19 cellular contexts compared by ENCODE assay signal in the genomic region with DNA sequence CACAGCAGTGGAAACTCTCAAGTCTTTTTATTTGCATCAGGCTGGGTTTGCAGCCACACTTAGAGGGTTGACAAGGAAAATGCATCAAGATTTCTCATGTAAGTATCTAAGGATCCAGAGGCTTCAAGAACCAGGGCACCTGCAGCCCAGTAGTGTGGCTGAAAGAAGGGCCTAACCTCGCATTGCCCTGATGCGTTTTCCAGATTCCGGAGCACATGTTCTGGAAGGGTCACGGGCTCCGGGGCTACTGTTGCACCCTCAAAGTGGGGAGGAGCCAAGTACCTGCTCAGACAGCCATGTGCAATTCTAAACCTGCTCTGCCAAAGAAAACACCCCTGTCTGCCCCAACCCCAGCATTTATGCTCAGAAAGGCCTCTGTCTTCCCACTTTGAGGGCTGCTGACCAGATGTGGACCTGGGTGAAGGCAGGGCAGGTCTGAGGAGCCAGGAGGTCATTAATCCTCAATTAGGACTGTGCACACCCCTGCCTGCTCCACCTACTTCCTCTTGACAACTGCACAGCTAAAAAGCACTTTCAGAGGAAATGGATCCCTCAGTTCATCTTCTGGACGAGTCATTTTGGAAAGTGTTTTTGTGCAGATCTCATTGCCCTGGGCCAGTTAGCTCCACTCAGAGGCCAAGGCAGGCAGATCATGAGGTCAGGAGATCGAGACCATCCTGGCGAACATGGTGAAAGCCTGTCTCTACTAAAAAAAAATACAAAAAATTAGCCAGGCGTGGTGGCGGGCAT.
"Had no signal": no experiment of that assay in that cellular context is flagged by ENCODE, and none has a peak within 500 bp of the region (broad histone marks: within the 10 kb centered on the region; RNA-seq: fewer than 3 reads in every experiment).

No MANE protein-coding gene starts in this region.

- H3K4me1 ChIP-seq: breast epithelium, pancreas, right lobe of liver, testis, upper lobe of left lung had no signal

- ATAC-seq: gastrocnemius medialis, pancreas, right lobe of liver had no signal

- DNase-seq: activated B cell treated with CpG ODN at 0.5 μM for 24 hours; activated CD4-positive, alpha-beta T cell treated with anti-CD3 and anti-CD28 coated beads, Interleukin-2, amount 10 ng/mL, durations not matched to agents 24 days and 14 days; activated CD8-positive, alpha-beta memory T cell treated with anti-CD3 and anti-CD28 coated beads, Interleukin-2, amount 50 U/mL, for 4 hours; activated effector memory CD4-positive, alpha-beta T cell treated with Interleukin-2 at 50 U/mL for 16 hours; activated naive CD4-positive, alpha-beta T cell treated with anti-CD3 and anti-CD28 coated beads, Interleukin-2, amount 50 U/mL, for 16 hours; activated T-cell treated with anti-CD3 and anti-CD28 coated beads, Interleukin-2, amount 50 U/mL, for 48 hours; cortex of kidney; erythroblast; gastrocnemius medialis; left ventricle myocardium inferior; mammary epithelial cell; pancreas; right lobe of liver; stimulated activated CD4-positive, alpha-beta T cell treated with anti-CD3 and anti-CD28 coated beads, Interleukin-4, amount 100 ng/mL, for 24 hours; testis; upper lobe of left lung had no signal

- H3K27ac ChIP-seq: breast epithelium, gastrocnemius medialis, left ventricle myocardium inferior, pancreas, right lobe of liver, testis, upper lobe of left lung had no signal

- H3K36me3 ChIP-seq: breast epithelium, gastrocnemius medialis, left ventricle myocardium inferior, pancreas, right lobe of liver, upper lobe of left lung had no signal

- H3K27me3 ChIP-seq: breast epithelium, gastrocnemius medialis, pancreas, right lobe of liver, testis, upper lobe of left lung had no signal

- FAIRE-seq: astrocyte, endometrium, pancreas had no signal

- H3K4me3 ChIP-seq: breast epithelium, gastrocnemius medialis, left ventricle myocardium inferior, pancreas, right lobe of liver, testis, upper lobe of left lung had no signal

- H3K9me3 ChIP-seq: breast epithelium, gastrocnemius medialis, left ventricle myocardium inferior, pancreas, right lobe of liver, testis, upper lobe of left lung had no signal
